28 cellular contexts compared by ENCODE assay signal in genomic region chr10:63084690-63085377, GRCh38. TPM values are rescaled to one million over a fixed set of nuclear protein-coding genes. Genes with fewer than 3 reads are reported as not detected.
DNase-seq lines count a peak whose midpoint lies in the region; ATAC-seq, FAIRE-seq and TF ChIP-seq lines count a peak whose summit lies in the region.
"Had no signal": no experiment of that assay in that cellular context is flagged by ENCODE, and none has a peak within 500 bp of the region (broad histone marks: within the 10 kb centered on the region; RNA-seq: fewer than 3 reads in every experiment).

No MANE protein-coding gene starts in this region.

- H3K9me3 Mint-ChIP-seq in neural progenitor cell: no peaks in the 10 kb centered on the region
- H3K9me3 Mint-ChIP-seq: activated CD8-positive, alpha-beta T cell treated with anti-CD3 and anti-CD28 coated beads for 36 hours; activated T-helper 2 cell treated with anti-CD3 and anti-CD28 coated beads, Interferon-gamma antibody, Interleukin-2, Interleukin-4, amounts not matched to agents 10 μg/mL and 5 μg/mL and 100 μg/mL, durations not matched to agents 14 hours and 24 hours and 36 hours; CD8-positive, alpha-beta T cell had no signal

- TF ChIP-seq CTCF in HCT116 (IDR thresholded peaks at IDR 0.05 in 2 of 3, conservative IDR thresholded peaks at IDR 0.05 in 1 of 3; ENCODE audit: borderline replicate concordance in 1 of 3, insufficient read depth in 1 of 3, low read depth in 2 of 3, low read length in 2 of 3) (no peak), neural progenitor cell (IDR thresholded peaks at IDR 0.05) (no peak), OCI-LY7 (conservative IDR thresholded peaks at IDR 0.05; ENCODE audit: low read length) (no peak)

- H3K4me1 ChIP-seq in HCT116 (ENCODE audit: control insufficient read depth in 1 of 2, insufficient read depth in 2 of 2, low read length in 2 of 2): no peaks in the 10 kb centered on the region; a peak in 1 of 4 replicates
- H3K4me1 ChIP-seq in neural progenitor cell: no peaks in the 10 kb centered on the region
- H3K4me1 ChIP-seq in OCI-LY7 (ENCODE audit: insufficient read depth, low read length, poor library complexity, severe bottlenecking): no peaks in the 10 kb centered on the region
- H3K4me1 ChIP-seq: right atrium auricular region had no signal

- no peak overlapping the region for H3K4me3 Mint-ChIP-seq in neural progenitor cell
- H3K4me3 Mint-ChIP-seq: activated CD4-positive, alpha-beta T cell treated with anti-CD3 and anti-CD28 coated beads for 36 hours; activated CD8-positive, alpha-beta T cell treated with anti-CD3 and anti-CD28 coated beads for 36 hours; CD8-positive, alpha-beta T cell had no signal

- RAD21 ChIA-PET in HCT116 (lab: Charles Lee; ENCODE audit: low non-redundant PET in 1 of 2, low total read pairs in 2 of 2, uncharacterized antibody in 2 of 2, unreplicated experiment in 2 of 2): interaction anchor here in 1 of 2 experiments (2.0 kb wide), 1 partner anchor 266 kb away, joined by 4 read pairs; no protein-coding TSS in a partner anchor

- no peaks in the 10 kb centered on the region for H3K36me3 ChIP-seq in HCT116 (ENCODE audit: control insufficient read depth in 1 of 2, insufficient read depth in 2 of 2, low read length in 2 of 2)
- no peaks in the 10 kb centered on the region for H3K36me3 ChIP-seq in neural progenitor cell
- no peaks in the 10 kb centered on the region for H3K36me3 ChIP-seq in OCI-LY7 (ENCODE audit: insufficient read depth, low read length)
- H3K36me3 ChIP-seq: brain microvascular endothelial cell, left ventricle myocardium inferior, right atrium auricular region, tibial artery had no signal

- intact Hi-C loops in HCT116 (cut with micrococcal nuclease) (loop anchor here (1.0 to 5.0 kb wide), 5 partner anchors 268 to 648 kb away; partner anchors contain the start of gene EGR2), OCI-LY7 (cut with micrococcal nuclease; ENCODE audit: unreplicated experiment) (loop anchor here (1.0 to 5.0 kb wide), 6 partner anchors 74 to 648 kb away; no protein-coding TSS in a partner anchor)

- no peaks in the 10 kb centered on the region for H3K9me3 ChIP-seq in HCT116 (ENCODE audit: control insufficient read depth in 1 of 2, insufficient read depth in 1 of 2, low read depth in 1 of 2, low read length in 2 of 2)
- no peaks in the 10 kb centered on the region for H3K9me3 ChIP-seq in neural progenitor cell (ENCODE audit: low read depth)
- no peaks in the 10 kb centered on the region for H3K9me3 ChIP-seq in OCI-LY7 (ENCODE audit: low read length)
- H3K9me3 ChIP-seq: left ventricle myocardium inferior, right atrium auricular region, tibial artery had no signal

- peak; percentile 91 for FAIRE-seq in endometrium (lab: Jason Lieb, UNC)
- FAIRE-seq: GM12878 had no signal

- H3K4me2 ChIP-seq in HCT116 (ENCODE audit: low read length) (no peak overlapping the region), neural progenitor cell (no peak overlapping the region), OCI-LY7 (ENCODE audit: low read length) (no peak overlapping the region)

- no peak overlapping the region for H3K27ac ChIP-seq in HCT116 (ENCODE audit: low read depth, low read length)
- H3K27ac ChIP-seq in neural progenitor cell: no peak overlapping the region
- no peak overlapping the region for H3K27ac ChIP-seq in OCI-LY7 (ENCODE audit: low read depth, low read length, poor library complexity, severe bottlenecking)
- H3K27ac ChIP-seq: brain microvascular endothelial cell, left ventricle myocardium inferior, tibial artery had no signal

- H3K4me1 Mint-ChIP-seq in neural progenitor cell: peaks cover 9% of the 10 kb centered on the region
- H3K4me1 Mint-ChIP-seq: activated CD4-positive, alpha-beta T cell treated with anti-CD3 and anti-CD28 coated beads for 36 hours had no signal

- H3K27ac Mint-ChIP-seq in neural progenitor cell: peak overlapping the region; percentile 23
- H3K27ac Mint-ChIP-seq: activated CD4-positive, alpha-beta T cell treated with anti-CD3 and anti-CD28 coated beads for 36 hours; activated CD8-positive, alpha-beta T cell treated with anti-CD3 and anti-CD28 coated beads for 36 hours; activated T-helper 2 cell treated with anti-CD3 and anti-CD28 coated beads, Interferon-gamma antibody, Interleukin-2, Interleukin-4, amounts not matched to agents 10 μg/mL and 5 μg/mL and 100 μg/mL, durations not matched to agents 14 hours and 24 hours and 36 hours; CD8-positive, alpha-beta T cell had no signal

- H2AFZ ChIP-seq in HCT116 (ENCODE audit: low read depth, low read length, poor library complexity, severe bottlenecking): peak overlapping the region; percentile 77
- H2AFZ ChIP-seq in neural progenitor cell (replicated peaks): no peak overlapping the region
- H2AFZ ChIP-seq in OCI-LY7 (ENCODE audit: low read length): no peak overlapping the region

- H3K36me3 Mint-ChIP-seq in neural progenitor cell: no peaks in the 10 kb centered on the region
- H3K36me3 Mint-ChIP-seq: CD8-positive, alpha-beta T cell had no signal

- H3K4me3 ChIP-seq in HCT116 (replicated peaks in 1 of 2; ENCODE audit: low read depth in 1 of 2, low read length in 2 of 2) (no peak overlapping the region), neural progenitor cell (no peak overlapping the region), OCI-LY7 (ENCODE audit: low read depth, low read length, poor library complexity, severe bottlenecking) (no peak overlapping the region)
- H3K4me3 ChIP-seq: GM12878, left ventricle myocardium inferior, right atrium auricular region, tibial artery had no signal

- H3K27me3 ChIP-seq in HCT116 (ENCODE audit: insufficient read depth, low read length) (no peaks in the 10 kb centered on the region), neural progenitor cell (no peaks in the 10 kb centered on the region)
- H3K27me3 ChIP-seq: brain microvascular endothelial cell, right atrium auricular region, tibial artery had no signal

- POLR2A ChIA-PET in HCT116 (lab: Charles Lee) (no interaction called here), OCI-LY7 (lab: Charles Lee) (interaction anchor here (0.6 kb wide), 1 partner anchor 120 kb away, joined by 3 read pairs; no protein-coding TSS in a partner anchor)

- ATAC-seq in HCT116: no peak
- no peak for ATAC-seq in GM18909 (IDR thresholded peaks at IDR 0.05; ENCODE audit: poor library complexity, unreplicated experiment)
- ATAC-seq: CD8-positive, alpha-beta T cell had no signal

- no peak for TF ChIP-seq POLR2A in HCT116 (IDR thresholded peaks at IDR 0.05; ENCODE audit: borderline replicate concordance, extremely low read depth, insufficient read depth, insufficient read length)

- H4K20me1 ChIP-seq in HCT116 (ENCODE audit: insufficient read depth): no peaks in the 10 kb centered on the region
- H4K20me1 ChIP-seq in neural progenitor cell (ENCODE audit: low read depth): no peaks in the 10 kb centered on the region
- no peaks in the 10 kb centered on the region for H4K20me1 ChIP-seq in OCI-LY7 (ENCODE audit: insufficient read depth, low read length)

- H3K27me3 Mint-ChIP-seq in neural progenitor cell (ENCODE audit: insufficient read depth, low read depth): peaks cover 2% of the 10 kb centered on the region

- H3K9me2 ChIP-seq in HCT116 (ENCODE audit: insufficient read depth) (no peaks in the 10 kb centered on the region), OCI-LY7 (ENCODE audit: insufficient read depth, low read length) (no peaks in the 10 kb centered on the region)

- no peaks in the 10 kb centered on the region for H3F3A ChIP-seq in neural progenitor cell (ENCODE audit: low read depth)

- no peak for DNase-seq in HCT116 (ENCODE audit: low read depth, low spot score)
- DNase-seq in neural progenitor cell (ENCODE audit: low spot score): no peak
- DNase-seq in NCI-H2196 treated with DMSO at 0.1 percent for 48 hours (lab: John Stamatoyannopoulos, UW; ENCODE audit: unreplicated experiment): no peak
- no peak for DNase-seq in activated CD8-positive, alpha-beta memory T cell treated with anti-CD3 and anti-CD28 coated beads, Interleukin-2, amount 50 U/mL, for 48 hours
- no peak for DNase-seq in OCI-LY7 (ENCODE audit: low spot score)
- DNase-seq: activated CD4-positive, alpha-beta T cell treated with anti-CD3 and anti-CD28 coated beads for 36 hours; activated CD8-positive, alpha-beta T cell treated with anti-CD3 and anti-CD28 coated beads for 36 hours; activated naive CD4-positive, alpha-beta T cell treated with anti-CD3 and anti-CD28 coated beads, Interleukin-2, amount 50 U/mL, for 16 hours; amniotic stem cell; CD8-positive, alpha-beta T cell; cerebellar nuclear complex; EL; glutamatergic neuron; left ventricle myocardium inferior; mesendoderm; MV-4-11; NCI-H146; NCI-H2107; posterior cingulate gyrus; stimulated activated CD4-positive, alpha-beta T cell treated with anti-CD3 and anti-CD28 coated beads, Interleukin-4, amount 100 ng/mL, for 1 hour; T-helper 9 cell; tibial artery had no signal

- CTCF ChIA-PET in HCT116 (lab: Charles Lee) (interaction anchor here (1.6 to 1.9 kb wide), 7 partner anchors 12 to 591 kb away, joined by 4 to 11 read pairs (median 5); partner anchors contain the start of gene EGR2), OCI-LY7 (lab: Charles Lee; ENCODE audit: unreplicated experiment) (no interaction called here)

- BruUV-seq in HCT116 (replicated peaks; lab: Mats Ljungman, UMichigan) (no TSS peak), OCI-LY7 (replicated peaks; lab: Mats Ljungman, UMichigan) (no TSS peak)

- no peak for TF ChIP-seq RAD21 in HCT116 (IDR thresholded peaks at IDR 0.05; ENCODE audit: low read depth)

- H3K79me2 ChIP-seq in HCT116 (ENCODE audit: insufficient read depth, low read length): no peaks in the 10 kb centered on the region
- H3K79me2 ChIP-seq in neural progenitor cell (ENCODE audit: low read depth): no peaks in the 10 kb centered on the region
- no peaks in the 10 kb centered on the region for H3K79me2 ChIP-seq in OCI-LY7 (ENCODE audit: insufficient read depth, low read depth, low read length)

- H3K9ac ChIP-seq in HCT116 (ENCODE audit: low read length): no peak overlapping the region
- no peak overlapping the region for H3K9ac ChIP-seq in neural progenitor cell

TF ChIP-seq in HCT116, 20 proteins besides CTCF, POLR2A, EP300 and RAD21 (continues in another document):
- no peak for TF ChIP-seq EGR1 (IDR thresholded peaks at IDR 0.05; ENCODE audit: low read depth)

RNA-seq across cellular contexts. Expression of gene NRBF2, which starts 48.3 kb away (rescaled TPM):
- total RNA-seq in HCT116 (2021; ENCODE audit: unreplicated experiment) (20.2 TPM), neural progenitor cell (ENCODE audit: low replicate concordance) (24.4 and 37.8 TPM in 2 replicates), OCI-LY7 (2022) (19.1 and 20.7 TPM in 2 replicates)
- polyA plus RNA-seq in HCT116 (2012): 9.9 and 12.4 TPM in 2 replicates
- 14.1 and 14.2 TPM in 2 replicates for total RNA-seq in OCI-LY7 (2014; rRNA removed; shearing (Covaris generic))
